7 cellular contexts compared by ENCODE assay signal in genomic region chr14:31255286-31255685, GRCh38.
"Had no signal": no experiment of that assay in that cellular context is flagged by ENCODE, and none has a peak within 500 bp of the region (broad histone marks: within the 10 kb centered on the region; RNA-seq: fewer than 3 reads in every experiment).

No MANE protein-coding gene starts in this region.

- H3K9ac ChIP-seq: KMS-11 had no signal

- H3K4me3 ChIP-seq: K562 had no signal

- H3K27ac ChIP-seq: HL-60, KMS-11 had no signal

- ATAC-seq: K562 had no signal

- H3K4me2 ChIP-seq: KMS-11 had no signal

- FAIRE-seq: HTR-8/SVneo, K562 had no signal

- DNase-seq: IMR-90, KBM-7, KG1 had no signal
